8 cellular contexts compared by ENCODE assay signal in genomic region chr5:10987881-10988504, GRCh38.
DNase-seq lines count a peak whose midpoint lies in the region; ATAC-seq and TF ChIP-seq lines count a peak whose summit lies in the region.

No MANE protein-coding gene starts in this region.

- intact Hi-C loops in dorsolateral prefrontal cortex (cut with DNase I), result no loop called here

- H3K27me3 ChIP-seq in dorsolateral prefrontal cortex, result no peaks in the 10 kb centered on the region

- H3K4me3 ChIP-seq in dorsolateral prefrontal cortex, result peak overlapping the region in 1 of 59 donors; percentile 19

- H3K27ac ChIP-seq in dorsolateral prefrontal cortex, result peak overlapping the region in 26 of 59 donors; percentile 2 to 74 (median 44)

- ATAC-seq in HG02678 (IDR thresholded peaks at IDR 0.05; ENCODE audit: unreplicated experiment), result peak; percentile 87

- DNase-seq in NCI-H2196 (lab: John Stamatoyannopoulos, UW; ENCODE audit: unreplicated experiment) (peak; percentile 8), NCI-H2196 treated with DMSO at 0.1 percent for 48 hours (lab: John Stamatoyannopoulos, UW; ENCODE audit: unreplicated experiment) (no peak), NCI-H1417 treated with DMSO at 0.1 percent for 48 hours (lab: John Stamatoyannopoulos, UW) (peak; percentile 38), dorsolateral prefrontal cortex (peak in 9 of 10 donors; percentile 26 to 75 (median 63)), myocyte (ENCODE audit: low read depth) (peak; percentile 43)
- peak; percentile 34 to 50 for DNase-seq in activated CD4-positive, alpha-beta T cell treated with anti-CD3 and anti-CD28 coated beads for 4 hours
- peak; percentile 27 for DNase-seq in stimulated activated naive CD4-positive, alpha-beta T cell treated with Interleukin-2 at 50 U/mL for 16 hours (lab: John Stamatoyannopoulos, UW)

- TF ChIP-seq CTCF in dorsolateral prefrontal cortex (IDR thresholded peaks at IDR 0.05 in 54 of 56, conservative IDR thresholded peaks at IDR 0.05 in 2 of 56; ENCODE audit: low read depth in 1 of 56, partially characterized antibody in 56 of 56), result peak; percentile 26 to 81 (median 64)
